Comparison of ENCODE assay signal across 16 cellular contexts in genomic region chr5:112822456-112822855, GRCh38.
"Had no signal": no experiment of that assay in that cellular context is flagged by ENCODE, and none has a peak within 500 bp of the region (broad histone marks: within the 10 kb centered on the region; RNA-seq: fewer than 3 reads in every experiment).

No MANE protein-coding gene starts in this region.

- DNase-seq: activated B cell treated with CpG ODN at 0.5 μM for 24 hours; activated CD4-positive, alpha-beta T cell treated with anti-CD3 and anti-CD28 coated beads for 48 hours; activated CD8-positive, alpha-beta memory T cell treated with anti-CD3 and anti-CD28 coated beads, Interleukin-2, amount 50 U/mL, for 4 hours; activated CD8-positive, alpha-beta T cell treated with anti-CD3 and anti-CD28 coated beads, Interleukin-2, amount 10 ng/mL, durations not matched to agents 7 days and 5 days; activated gamma-delta T cell treated with Interleukin-2 at 50 U/mL for 16 hours; foreskin melanocyte; head of caudate nucleus; nucleus accumbens; posterior cingulate gyrus; retina; stimulated activated CD4-positive, alpha-beta T cell treated with anti-CD3 and anti-CD28 coated beads, Interleukin-12 subunit alpha, Interleukin-12 subunit beta, amount 100 ng/mL, for 4 hours; stimulated activated CD4-positive, alpha-beta T cell treated with anti-CD3 and anti-CD28 coated beads, Interleukin-2, amount 100 ng/mL, for 24 hours; substantia nigra; T-helper 17 cell had no signal

- H3K27ac ChIP-seq: esophagus muscularis mucosa had no signal

- H3K27me3 ChIP-seq: esophagus muscularis mucosa had no signal

- H3K4me3 ChIP-seq: esophagus muscularis mucosa had no signal

- H3K27ac Mint-ChIP-seq: activated CD8-positive, alpha-beta T cell treated with anti-CD3 and anti-CD28 coated beads, Interleukin-2, amount 10 ng/mL, durations not matched to agents 7 days and 5 days; nephron had no signal

- ATAC-seq: activated CD8-positive, alpha-beta T cell treated with anti-CD3 and anti-CD28 coated beads, Interleukin-2, amount 10 ng/mL, durations not matched to agents 7 days and 5 days; T-helper 17 cell had no signal

- H3K9me3 Mint-ChIP-seq: activated B cell treated with CpG ODN at 0.5 μM for 24 hours, nephron had no signal

- H3K9me3 ChIP-seq: esophagus muscularis mucosa had no signal

- H3K4me1 Mint-ChIP-seq: nephron had no signal

- H3K27me3 Mint-ChIP-seq: activated B cell treated with CpG ODN at 0.5 μM for 24 hours, T-helper 17 cell had no signal

- H3K4me1 ChIP-seq: esophagus muscularis mucosa had no signal

- H3K4me3 Mint-ChIP-seq: activated B cell treated with CpG ODN at 0.5 μM for 24 hours; activated CD8-positive, alpha-beta T cell treated with anti-CD3 and anti-CD28 coated beads, Interleukin-2, amount 10 ng/mL, durations not matched to agents 7 days and 5 days; nephron had no signal
